ENCODE assay signal across 8 cellular contexts in genomic region chr5:93583525-93583798, GRCh38. TPM values are rescaled to one million over a fixed set of nuclear protein-coding genes. Genes with fewer than 3 reads are reported as not detected.
DNase-seq lines count a peak whose midpoint lies in the region; ATAC-seq and TF ChIP-seq lines count a peak whose summit lies in the region.

No MANE protein-coding gene starts in this region.

- DNase-seq in Caco-2, result no peak
- no peak for DNase-seq in Jurkat, Clone E6-1 (ENCODE audit: low read depth, low spot score)
- DNase-seq in coronary artery (ENCODE audit: low spot score), result no peak
- no peak for DNase-seq in stimulated activated CD4-positive, alpha-beta T cell treated with anti-CD3 and anti-CD28 coated beads, Interleukin-2, amount 100 ng/mL, for 48 hours
- no peak for DNase-seq in C1 segment of cervical spinal cord (lab: John Stamatoyannopoulos, UW)
- DNase-seq in activated CD4-positive, alpha-beta T cell treated with anti-CD3 and anti-CD28 coated beads for 1 hour, result no peak
- DNase-seq in mucosa of descending colon, result no peak

- no peak for ATAC-seq in mucosa of descending colon

- peaks cover 14% of the 10 kb centered on the region for H3K27me3 Mint-ChIP-seq in Caco-2 (ENCODE audit: insufficient read depth, unreplicated experiment)

- H3K4me1 ChIP-seq in Caco-2 (no peaks in the 10 kb centered on the region), neuron (ENCODE audit: insufficient read depth, low read length) (peaks cover 11% of the 10 kb centered on the region), mucosa of descending colon (ENCODE audit: low read depth) (peaks cover 33% of the 10 kb centered on the region)

- no TSS peak for BruUV-seq in Caco-2 (replicated peaks; lab: Mats Ljungman, UMichigan)

- H3K27ac ChIP-seq in coronary artery, result no peak overlapping the region

- no peaks in the 10 kb centered on the region for H3K9me3 Mint-ChIP-seq in Caco-2 (ENCODE audit: unreplicated experiment)

- H3K4me3 ChIP-seq in Caco-2 (ENCODE audit: low read depth, low read length) (peak overlapping the region; percentile 31), coronary artery (peak overlapping the region; percentile 68), neuron (ENCODE audit: low read length) (peak overlapping the region; percentile 99), mucosa of descending colon (no peak overlapping the region)
- peak overlapping the region; percentile 5; the same call in 1 of the 2 replicates for H3K4me3 ChIP-seq in Jurkat, Clone E6-1 (ENCODE audit: low read length)

- intact Hi-C loops in Caco-2 (cut with micrococcal nuclease; ENCODE audit: unreplicated experiment) (loop anchor here (1.0 to 10.0 kb wide), 5 partner anchors 23 to 731 kb away; no protein-coding TSS in a partner anchor), mucosa of descending colon (cut with DNase I, micrococcal nuclease) (no loop called here)

- no peak overlapping the region for H3K4me3 Mint-ChIP-seq in Caco-2 (ENCODE audit: unreplicated experiment)

- H3K27me3 ChIP-seq in Caco-2 (replicated peaks; ENCODE audit: control insufficient read depth, insufficient read depth, low read length), result 0 out of 2 replicates have a peak, but pooled peaks cover 1% of the 10 kb centered on the region
- no peaks in the 10 kb centered on the region for H3K27me3 ChIP-seq in neuron (ENCODE audit: insufficient read depth, low read length)

- CTCF ChIA-PET in Caco-2 (lab: Charles Lee), result interaction anchor here (0.9 to 1.0 kb wide), 2 partner anchors 8 to 218 kb away, joined by 3 to 7 read pairs; no protein-coding TSS in a partner anchor

- POLR2A ChIA-PET in Caco-2 (lab: Charles Lee), result no interaction called here

- H3K9me3 ChIP-seq in Caco-2 (no peaks in the 10 kb centered on the region), neuron (ENCODE audit: low read length) (no peaks in the 10 kb centered on the region), mucosa of descending colon (no peaks in the 10 kb centered on the region)

- H3K36me3 ChIP-seq in Caco-2 (ENCODE audit: control insufficient read depth, insufficient read depth, low read length) (no peaks in the 10 kb centered on the region), neuron (ENCODE audit: insufficient read depth, low read length) (peaks cover 30% of the 10 kb centered on the region), mucosa of descending colon (ENCODE audit: low read depth) (no peaks in the 10 kb centered on the region)

- no peak overlapping the region for H2AFZ ChIP-seq in neuron (ENCODE audit: low read depth, low read length)

- TF ChIP-seq CTCF in Caco-2 (IDR thresholded peaks at IDR 0.05; ENCODE audit: insufficient read depth in 1 of 2, low read depth in 1 of 2, low read length in 1 of 2, severe bottlenecking in 1 of 2, unreplicated experiment in 1 of 2), result no peak
- TF ChIP-seq CTCF in coronary artery (IDR thresholded peaks at IDR 0.05), result no peak
- no peak for TF ChIP-seq CTCF in mucosa of descending colon (IDR thresholded peaks at IDR 0.05)

- H3K36me3 Mint-ChIP-seq in Caco-2 (ENCODE audit: insufficient read depth, unreplicated experiment), result no peaks in the 10 kb centered on the region

- H3K4me1 Mint-ChIP-seq in Caco-2 (ENCODE audit: low read depth, unreplicated experiment), result peaks cover 13% of the 10 kb centered on the region

- H3K27ac Mint-ChIP-seq in Caco-2 (ENCODE audit: unreplicated experiment), result no peak overlapping the region

RNA-seq across cellular contexts. Expression of gene NR2F1, which starts 0.4 kb away (rescaled TPM):
- total RNA-seq in Caco-2 (2022) (0.70 and 1.2 TPM in 2 replicates), mucosa of descending colon (1 to 10 TPM; 2.3 to 9.1 (median 6.2) TPM)
- polyA plus RNA-seq in Jurkat, Clone E6-1 (2012; ENCODE audit: insufficient read depth, insufficient read length), result not detected

RNA-seq across cellular contexts. Expression of gene NR2F1-AS1, which starts 2.4 kb away (rescaled TPM):
- 0.32 TPM in 1 of 2 replicates, not detected in the other for total RNA-seq in Caco-2 (2022)
- polyA plus RNA-seq in Jurkat, Clone E6-1 (2012; ENCODE audit: insufficient read depth, insufficient read length), result not detected
- 1 to 10 TPM; 1.5 to 5.7 (median 2.2) TPM for total RNA-seq in mucosa of descending colon
